In genomic region chr20:34060970-34061369, GRCh38 we compare ENCODE assay signal across 14 cellular contexts.
"Had no signal": no experiment of that assay in that cellular context is flagged by ENCODE, and none has a peak within 500 bp of the region (broad histone marks: within the 10 kb centered on the region; RNA-seq: fewer than 3 reads in every experiment).

No MANE protein-coding gene starts in this region.

- ATAC-seq: left colon, mucosa of descending colon, pancreas had no signal

- H3K27me3 ChIP-seq: ascending aorta, esophagus squamous epithelium, pancreas, stomach, uterus had no signal

- H3K36me3 ChIP-seq: ascending aorta, uterus had no signal

- H3K27ac ChIP-seq: ascending aorta, esophagus squamous epithelium, pancreas, stomach, uterus had no signal

- H3K4me3 ChIP-seq: ascending aorta, esophagus squamous epithelium, lung, mucosa of descending colon, pancreas, stomach, uterus had no signal

- DNase-seq: activated CD4-positive, alpha-beta T cell treated with anti-CD3 and anti-CD28 coated beads, Interleukin-2, amount 50 U/mL, for 4 hours; activated effector memory CD4-positive, alpha-beta T cell treated with Interleukin-2 at 50 U/mL for 16 hours; esophagus squamous epithelium; foreskin fibroblast; left colon; mucosa of descending colon; pancreas; stimulated activated CD4-positive, alpha-beta T cell treated with anti-CD3 and anti-CD28 coated beads, Interleukin-2, amount 100 ng/mL, for 48 hours; stimulated activated CD8-positive, alpha-beta memory T cell treated with anti-CD3 and anti-CD28 coated beads, Interleukin-4, amount 100 ng/mL, for 48 hours; stomach; uterus had no signal

- H3K4me3 Mint-ChIP-seq: neural crest cell had no signal

- H3K9me3 Mint-ChIP-seq: neural crest cell had no signal

- H3K9me3 ChIP-seq: ascending aorta, esophagus squamous epithelium, mucosa of descending colon, pancreas, stomach, uterus had no signal
